ENCODE assay signal across 29 cellular contexts in genomic region chr7:123647106-123647730, GRCh38. TPM values are rescaled to one million over a fixed set of nuclear protein-coding genes. Genes with fewer than 3 reads are reported as not detected.
A peak's percentile ranks its signal among the peaks of the same experiment; 100 is the strongest.
DNase-seq lines count a peak whose midpoint lies in the region; ATAC-seq and TF ChIP-seq lines count a peak whose summit lies in the region.
"Had no signal": no experiment of that assay in that cellular context is flagged by ENCODE, and none has a peak within 500 bp of the region (broad histone marks: within the 10 kb centered on the region; RNA-seq: fewer than 3 reads in every experiment).

No MANE protein-coding gene starts in this region.

- DNase-seq in SK-N-SH (no peak), NCI-H226 (peak; percentile 52), fibroblast of the aortic adventitia (ENCODE audit: low read depth) (peak; percentile 32), renal cortical epithelial cell (ENCODE audit: low read depth) (peak; percentile 30), NCI-H2107 treated with DMSO at 0.1 percent for 48 hours (lab: John Stamatoyannopoulos, UW; ENCODE audit: unreplicated experiment) (no peak)
- DNase-seq in effector memory CD4-positive, alpha-beta T cell = no peak
- DNase-seq: activated CD4-positive, alpha-beta T cell treated with anti-CD3 and anti-CD28 coated beads, Interleukin-2, amount 50 U/mL, for 4 hours; activated CD4-positive, CD25-positive, alpha-beta regulatory T cell; activated CD8-positive, alpha-beta memory T cell treated with anti-CD3 and anti-CD28 coated beads, Interleukin-2, amount 50 U/mL, for 4 hours; activated naive CD4-positive, alpha-beta T cell treated with anti-CD3 and anti-CD28 coated beads, Interleukin-2, amount 50 U/mL, for 16 hours; caudate nucleus; CD8-positive, alpha-beta T cell; dermis blood vessel endothelial cell; DMS153; GF-D8; H7; head of caudate nucleus; naive thymus-derived CD8-positive, alpha-beta T cell; NCI-H1694 treated with DMSO at 0.1 percent for 48 hours; NCI-H748 treated with DMSO at 0.1 percent for 48 hours; sigmoid colon; T1000; tibial artery had no signal

- no peaks in the 10 kb centered on the region for H3K27me3 ChIP-seq in SK-N-SH (ENCODE audit: insufficient read depth)
- no peaks in the 10 kb centered on the region for H3K27me3 ChIP-seq in effector memory CD4-positive, alpha-beta T cell (replicated peaks; ENCODE audit: control insufficient read depth, insufficient read depth, low read length, poor library complexity, severe bottlenecking)
- H3K27me3 ChIP-seq: sigmoid colon, tibial artery had no signal

- no peaks in the 10 kb centered on the region for H4K20me1 ChIP-seq in SK-N-SH (ENCODE audit: insufficient read depth)

- no peaks in the 10 kb centered on the region for H3K36me3 ChIP-seq in SK-N-SH (replicated peaks in 1 of 2; ENCODE audit: control insufficient read depth in 1 of 2, insufficient read depth in 2 of 2, low read length in 1 of 2)
- H3K36me3 ChIP-seq in effector memory CD4-positive, alpha-beta T cell (ENCODE audit: control insufficient read depth, insufficient read depth, low read length) = no peaks in the 10 kb centered on the region
- H3K36me3 ChIP-seq: sigmoid colon, tibial artery had no signal

- POLR2A ChIA-PET in SK-N-SH (lab: Yijun Ruan, JAX) = no interaction called here

- H3K9me3 ChIP-seq in SK-N-SH = no peaks in the 10 kb centered on the region
- H3K9me3 ChIP-seq in effector memory CD4-positive, alpha-beta T cell (ENCODE audit: control insufficient read depth, low read length) = no peaks in the 10 kb centered on the region
- H3K9me3 ChIP-seq: sigmoid colon, tibial artery had no signal

- TF ChIP-seq RAD21 in SK-N-SH (IDR thresholded peaks at IDR 0.05; ENCODE audit: low read length) = no peak

- H3K79me2 ChIP-seq in SK-N-SH (ENCODE audit: insufficient read depth) = no peaks in the 10 kb centered on the region

- CTCF ChIA-PET in SK-N-SH (lab: Yijun Ruan, JAX) = interaction anchor here (1.6 to 4.4 kb wide), 2 partner anchors 12 to 56 kb away, joined by 3 to 27 read pairs; no protein-coding TSS in a partner anchor

- no peak overlapping the region for H3K27ac ChIP-seq in SK-N-SH (ENCODE audit: low read depth in 2 of 2, low read length in 1 of 2)
- H3K27ac ChIP-seq in effector memory CD4-positive, alpha-beta T cell (ENCODE audit: insufficient read depth, low read length, poor library complexity, severe bottlenecking) = no peak overlapping the region
- H3K27ac ChIP-seq: 22Rv1, sigmoid colon, tibial artery had no signal

- TF ChIP-seq EP300 in SK-N-SH (IDR thresholded peaks at IDR 0.05; ENCODE audit: borderline replicate concordance in 1 of 2, low read depth in 1 of 2, low read length in 1 of 2) = peak in 1 of 2 experiments; percentile 64; a peak in 1 of 4 replicates

- WGBS in SK-N-SH (ENCODE audit: low lambda C conversion rate) = 53% methylated on average over 7 of the region's 7 CpGs

- no peak for TF ChIP-seq CTCF in SK-N-SH (IDR thresholded peaks at IDR 0.05)
- no peak for TF ChIP-seq CTCF in fibroblast of the aortic adventitia (IDR thresholded peaks at IDR 0.05; ENCODE audit: insufficient read depth, low read length)

- H3K4me3 ChIP-seq in SK-N-SH (ENCODE audit: low read depth in 2 of 2, low read length in 1 of 2) = no peak overlapping the region
- H3K4me3 ChIP-seq in fibroblast of the aortic adventitia (ENCODE audit: low read depth, low read length) = no peak overlapping the region
- H3K4me3 ChIP-seq in effector memory CD4-positive, alpha-beta T cell (ENCODE audit: insufficient read depth, low read depth, low read length, poor library complexity, severe bottlenecking) = no peak overlapping the region
- H3K4me3 ChIP-seq: sigmoid colon, tibial artery had no signal

- ATAC-seq in SK-N-SH treated with all-trans-retinoic acid at 6 μM for 48 hours (no peak; the same call in 2 of the 3 replicates), HG02938 (IDR thresholded peaks at IDR 0.05; ENCODE audit: unreplicated experiment) (no peak)
- ATAC-seq: CD8-positive, alpha-beta T cell; left lobe of liver; naive thymus-derived CD8-positive, alpha-beta T cell had no signal

- H3K9me2 ChIP-seq in SK-N-SH = no peaks in the 10 kb centered on the region

- no peak overlapping the region for H3K4me2 ChIP-seq in SK-N-SH

- H3F3A ChIP-seq in SK-N-SH (replicated peaks; ENCODE audit: insufficient read depth) = no peaks in the 10 kb centered on the region

- H3K4me1 ChIP-seq in SK-N-SH (ENCODE audit: control insufficient read depth in 1 of 2, insufficient read depth in 2 of 2, low read depth in 1 of 2, low read length in 1 of 2) = peaks cover 14 to 24% of the 10 kb centered on the region in 2 experiments; a peak in 3 of 4 replicates
- H3K4me1 ChIP-seq in effector memory CD4-positive, alpha-beta T cell (ENCODE audit: control insufficient read depth, insufficient read depth, low read length, poor library complexity, severe bottlenecking) = no peaks in the 10 kb centered on the region

- no peak overlapping the region for H3K9ac ChIP-seq in SK-N-SH

- H2AFZ ChIP-seq in SK-N-SH (ENCODE audit: low read depth) = no peak overlapping the region

TF ChIP-seq in SK-N-SH, 30 proteins besides CTCF, POLR2A, EP300 and RAD21 (continues in another document):
- TF ChIP-seq MEF2A (IDR thresholded peaks at IDR 0.05; ENCODE audit: borderline replicate concordance, low read depth) (no peak), GATA2 (CRISPR knock-in tag; IDR thresholded peaks at IDR 0.05) (no peak), PBX3 (IDR thresholded peaks at IDR 0.05) (peak; percentile 70)

TF ChIP-seq in SK-N-SH treated with all-trans-retinoic acid at 6 μM for 48 hours, 23 proteins besides CTCF, POLR2A, EP300 and RAD21:
- TF ChIP-seq ZNF70 (CRISPR knock-in tag; IDR thresholded peaks at IDR 0.05) = no peak

RNA-seq across cellular contexts. Expression of gene LMOD2, which starts 8.4 kb away (rescaled TPM):
- polyA plus RNA-seq in SK-N-SH (2012; rRNA removed) = 0.05 TPM in 1 of 2 replicates, not detected in the other
- 0.01 TPM in 1 of 2 replicates, not detected in the other for polyA plus RNA-seq in SK-N-SH (2012; cell fraction: cytosol; rRNA removed)
- not detected in 2 replicates for polyA plus RNA-seq in SK-N-SH (2012; cell fraction: nucleus; rRNA removed)
- total RNA-seq in fibroblast of the aortic adventitia (ENCODE audit: low replicate concordance) (not detected in 2 replicates), renal cortical epithelial cell (not detected in 2 replicates)
- total RNA-seq: CD8-positive, alpha-beta T cell; dermis blood vessel endothelial cell; H7; mesothelial cell of epicardium; naive thymus-derived CD8-positive, alpha-beta T cell; osteoblast; sigmoid colon had no signal

RNA-seq across cellular contexts. Expression of gene ASB15, which starts 45.6 kb away (rescaled TPM):
- not detected in 2 replicates for polyA plus RNA-seq in SK-N-SH (2012; rRNA removed)
- polyA plus RNA-seq in SK-N-SH (2012; cell fraction: cytosol; rRNA removed) = not detected in 2 replicates
- not detected in 2 replicates for polyA plus RNA-seq in SK-N-SH (2012; cell fraction: nucleus; rRNA removed)
- total RNA-seq in fibroblast of the aortic adventitia (ENCODE audit: low replicate concordance) = not detected in 2 replicates
- not detected in 2 replicates for total RNA-seq in renal cortical epithelial cell
- total RNA-seq: CD8-positive, alpha-beta T cell; dermis blood vessel endothelial cell; H7; left lobe of liver; mesothelial cell of epicardium; naive thymus-derived CD8-positive, alpha-beta T cell; osteoblast; sigmoid colon had no signal
- polyA plus RNA-seq: sigmoid colon had no signal

Comparison
In these comparisons a context has a peak if more than half of its experiments do, and no peak if none do; other contexts are left out.
1. DNase-seq: peak in NCI-H226 (single experiment), fibroblast of the aortic adventitia (single experiment) and renal cortical epithelial cell (single experiment); none in SK-N-SH (single experiment), NCI-H2107 treated with DMSO at 0.1 percent for 48 hours (single experiment) and effector memory CD4-positive, alpha-beta T cell (0 of 3).